26 cellular contexts compared by ENCODE assay signal in genomic region chr15:62639906-62640605, GRCh38.
"Had no signal": no experiment of that assay in that cellular context is flagged by ENCODE, and none has a peak within 500 bp of the region (broad histone marks: within the 10 kb centered on the region; RNA-seq: fewer than 3 reads in every experiment).

No MANE protein-coding gene starts in this region.

- DNase-seq: activated CD4-positive, alpha-beta memory T cell treated with anti-CD3 and anti-CD28 coated beads, Interleukin-2, amount 10 ng/mL, durations not matched to agents 7 days and 5 days; activated CD4-positive, alpha-beta T cell treated with anti-CD3 and anti-CD28 coated beads for 1 hour; activated CD4-positive, alpha-beta T cell treated with anti-CD3 and anti-CD28 coated beads for 48 hours; activated CD4-positive, CD25-positive, alpha-beta regulatory T cell; activated CD8-positive, alpha-beta memory T cell treated with anti-CD3 and anti-CD28 coated beads for 24 hours; activated CD8-positive, alpha-beta memory T cell treated with anti-CD3 and anti-CD28 coated beads, Interleukin-2, amount 10 ng/mL, durations not matched to agents 7 days and 5 days; activated CD8-positive, alpha-beta memory T cell treated with anti-CD3 and anti-CD28 coated beads, Interleukin-2, amount 50 U/mL, for 48 hours; activated effector memory CD4-positive, alpha-beta T cell treated with Interleukin-2 at 50 U/mL for 16 hours; activated naive CD4-positive, alpha-beta T cell treated with anti-CD3 and anti-CD28 coated beads, Interleukin-2, amount 10 ng/mL, durations not matched to agents 7 days and 5 days; activated naive CD8-positive, alpha-beta T cell treated with anti-CD3 and anti-CD28 coated beads, Interleukin-2, amount 50 U/mL, for 24 hours; activated T-cell treated with anti-CD3 and anti-CD28 coated beads, Interleukin-2, amount 50 U/mL, for 48 hours; anterior cingulate cortex; MM.1S; NCI-H1092 treated with DMSO at 0.1 percent for 48 hours; NCI-H1436; NCI-H1694 treated with DMSO at 0.1 percent for 48 hours; NCI-H2029; NCI-H345; NCI-H524 treated with DMSO at 0.1 percent for 48 hours; SHP77 treated with DMSO at 0.1 percent for 48 hours; T-cell; T-helper 17 cell had no signal

- H3K9me3 Mint-ChIP-seq: activated CD4-positive, alpha-beta memory T cell treated with anti-CD3 and anti-CD28 coated beads, Interleukin-2, amount 10 ng/mL, durations not matched to agents 7 days and 5 days; activated naive CD4-positive, alpha-beta T cell treated with anti-CD3 and anti-CD28 coated beads, Interleukin-2, amount 10 ng/mL, durations not matched to agents 7 days and 5 days; activated naive CD8-positive, alpha-beta T cell treated with anti-CD3 and anti-CD28 coated beads, Interleukin-2, amount 50 U/mL, for 24 hours; brain; T-cell had no signal

- H3K4me3 Mint-ChIP-seq: activated CD4-positive, alpha-beta memory T cell treated with anti-CD3 and anti-CD28 coated beads, Interleukin-2, amount 10 ng/mL, durations not matched to agents 7 days and 5 days; activated CD8-positive, alpha-beta memory T cell treated with anti-CD3 and anti-CD28 coated beads, Interleukin-2, amount 10 ng/mL, durations not matched to agents 7 days and 5 days; activated naive CD4-positive, alpha-beta T cell treated with anti-CD3 and anti-CD28 coated beads, Interleukin-2, amount 10 ng/mL, durations not matched to agents 7 days and 5 days; activated naive CD8-positive, alpha-beta T cell; activated naive CD8-positive, alpha-beta T cell treated with anti-CD3 and anti-CD28 coated beads, Interleukin-2, amount 50 U/mL, for 24 hours; brain; T-cell; T-helper 17 cell had no signal

- ATAC-seq: activated CD8-positive, alpha-beta memory T cell treated with anti-CD3 and anti-CD28 coated beads, Interleukin-2, amount 10 ng/mL, durations not matched to agents 7 days and 5 days; activated naive CD8-positive, alpha-beta T cell treated with anti-CD3 and anti-CD28 coated beads, Interleukin-2, amount 50 U/mL, for 24 hours; Panc1; SK-N-SH treated with all-trans-retinoic acid at 6 μM for 48 hours; T-cell; T-helper 17 cell had no signal

- H3K27ac Mint-ChIP-seq: activated CD4-positive, alpha-beta memory T cell treated with anti-CD3 and anti-CD28 coated beads, Interleukin-2, amount 10 ng/mL, durations not matched to agents 7 days and 5 days; activated CD8-positive, alpha-beta memory T cell treated with anti-CD3 and anti-CD28 coated beads, Interleukin-2, amount 10 ng/mL, durations not matched to agents 7 days and 5 days; activated naive CD4-positive, alpha-beta T cell treated with anti-CD3 and anti-CD28 coated beads, Interleukin-2, amount 10 ng/mL, durations not matched to agents 7 days and 5 days; activated naive CD8-positive, alpha-beta T cell; activated naive CD8-positive, alpha-beta T cell treated with anti-CD3 and anti-CD28 coated beads, Interleukin-2, amount 50 U/mL, for 24 hours; T-cell; T-helper 17 cell had no signal

- H3K4me1 Mint-ChIP-seq: activated naive CD4-positive, alpha-beta T cell treated with anti-CD3 and anti-CD28 coated beads, Interleukin-2, amount 10 ng/mL, durations not matched to agents 7 days and 5 days; activated naive CD8-positive, alpha-beta T cell treated with anti-CD3 and anti-CD28 coated beads, Interleukin-2, amount 50 U/mL, for 24 hours; T-cell had no signal

- H3K36me3 Mint-ChIP-seq: activated CD8-positive, alpha-beta memory T cell treated with anti-CD3 and anti-CD28 coated beads, Interleukin-2, amount 10 ng/mL, durations not matched to agents 7 days and 5 days; activated naive CD4-positive, alpha-beta T cell treated with anti-CD3 and anti-CD28 coated beads, Interleukin-2, amount 10 ng/mL, durations not matched to agents 7 days and 5 days; activated naive CD8-positive, alpha-beta T cell; brain; T-cell had no signal
